Comparison of ENCODE assay signal across 18 cellular contexts in the genomic region with DNA sequence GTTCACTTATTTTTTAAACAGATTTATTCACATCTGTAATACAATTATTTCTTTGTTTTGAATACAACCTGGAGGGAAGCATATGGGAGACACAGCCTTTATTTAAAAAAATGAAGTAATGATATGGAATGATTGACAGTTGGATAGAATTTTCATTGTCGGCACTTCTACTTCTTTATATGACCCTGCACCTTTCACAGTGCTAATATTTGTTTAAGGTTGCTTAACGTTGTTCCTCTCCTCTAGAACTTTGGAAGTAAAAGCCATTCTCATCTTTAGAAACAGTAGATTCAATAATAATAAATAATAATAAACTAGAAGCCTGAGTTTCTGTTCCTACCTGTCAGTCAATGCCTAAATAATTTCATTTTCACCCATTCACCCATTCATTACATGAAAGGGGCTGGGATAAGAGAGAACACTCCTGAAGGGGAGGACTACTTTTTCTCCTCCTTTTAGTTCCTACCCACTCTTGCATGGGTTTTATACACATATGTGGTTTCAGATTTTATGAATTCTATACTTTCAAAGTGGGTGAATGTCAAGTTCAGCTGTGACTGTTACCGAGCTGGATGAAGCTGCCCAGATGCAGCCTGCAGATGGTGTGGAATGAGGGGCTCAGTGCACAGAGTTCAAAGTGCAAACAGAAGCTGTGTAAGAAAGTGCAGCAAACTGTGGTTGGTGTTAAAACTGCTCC. TPM values are rescaled to one million over a fixed set of nuclear protein-coding genes. Genes with fewer than 3 reads are reported as not detected.
A peak's percentile ranks its signal among the peaks of the same experiment; 100 is the strongest.
DNase-seq lines count a peak whose midpoint lies in the region; ATAC-seq, FAIRE-seq and TF ChIP-seq lines count a peak whose summit lies in the region.
"Had no signal": no experiment of that assay in that cellular context is flagged by ENCODE, and none has a peak within 500 bp of the region (broad histone marks: within the 10 kb centered on the region; RNA-seq: fewer than 3 reads in every experiment).

No MANE protein-coding gene starts in this region.

- H3K27me3 Mint-ChIP-seq in CD4-positive, alpha-beta T cell: no peaks in the 10 kb centered on the region
- H3K27me3 Mint-ChIP-seq: memory B cell had no signal

- no peak for TF ChIP-seq EP300 in A549 (IDR thresholded peaks at IDR 0.05)

- H2AFZ ChIP-seq in SU-DHL-6 (ENCODE audit: low read depth, low read length, severe bottlenecking): no peak overlapping the region
- H2AFZ ChIP-seq: neural progenitor cell had no signal

- no peaks in the 10 kb centered on the region for H3K9me3 ChIP-seq in A549
- H3K9me3 ChIP-seq in CD4-positive, alpha-beta T cell (ENCODE audit: control insufficient read depth, low read length): no peaks in the 10 kb centered on the region
- no peaks in the 10 kb centered on the region for H3K9me3 ChIP-seq in SU-DHL-6 (ENCODE audit: insufficient read depth, low read length)

- no peak overlapping the region for H3K4me3 ChIP-seq in A549
- H3K4me3 ChIP-seq in SU-DHL-6 (ENCODE audit: insufficient read depth, low read length, poor library complexity, severe bottlenecking): no peak overlapping the region
- H3K4me3 ChIP-seq: neural progenitor cell had no signal

- peaks cover 100% of the 10 kb centered on the region for H3K79me2 ChIP-seq in SU-DHL-6 (ENCODE audit: insufficient read depth, low read length)

- no peaks in the 10 kb centered on the region for H3F3A ChIP-seq in SU-DHL-6 (ENCODE audit: insufficient read depth)

- H3K27ac ChIP-seq in A549 (no peak overlapping the region), SU-DHL-6 (ENCODE audit: low read depth, low read length) (peak overlapping the region; percentile 10; the same call in 1 of the 2 replicates)
- H3K27ac ChIP-seq in CD4-positive, alpha-beta T cell (ENCODE audit: low read depth, low read length): peak overlapping the region; percentile 26
- H3K27ac ChIP-seq: neural progenitor cell had no signal

- H3K36me3 ChIP-seq in SU-DHL-6 (ENCODE audit: low read length): 0 out of 2 replicates have a peak, but pooled peaks cover under 1% of the 10 kb centered on the region
- H3K36me3 ChIP-seq: neural progenitor cell had no signal

- no peak for TF ChIP-seq POLR2A in A549 (IDR thresholded peaks at IDR 0.05; ENCODE audit: low read length)

- peak overlapping the region; percentile 97 for H3K27ac Mint-ChIP-seq in CD4-positive, alpha-beta T cell
- H3K27ac Mint-ChIP-seq: brain, memory B cell, neural progenitor cell had no signal

- H3K9ac ChIP-seq in SU-DHL-6 (ENCODE audit: low read length): no peak overlapping the region
- H3K9ac ChIP-seq: neural progenitor cell had no signal

- H3K9me2 ChIP-seq in SU-DHL-6 (replicated peaks; ENCODE audit: insufficient read depth, low read length): no peaks in the 10 kb centered on the region

- POLR2A ChIA-PET in A549 (lab: Yijun Ruan, JAX): no interaction called here
- POLR2A ChIA-PET in CD4-positive, alpha-beta T cell (lab: Charles Lee): interaction anchor here (1.0 to 2.8 kb wide), 4 partner anchors 9 to 52 kb away, joined by 4 to 26 read pairs (median 6); no protein-coding TSS in a partner anchor

- H3K4me1 ChIP-seq in A549: no peaks in the 10 kb centered on the region; the same call in 2 of the 3 replicates

- TF ChIP-seq RAD21 in A549 (conservative IDR thresholded peaks at IDR 0.05 in 1 of 2, IDR thresholded peaks at IDR 0.05 in 1 of 2): no peak

- peak overlapping the region; percentile 96 for H3K4me3 Mint-ChIP-seq in CD4-positive, alpha-beta T cell
- H3K4me3 Mint-ChIP-seq: brain, neural progenitor cell had no signal

- peaks cover 6% of the 10 kb centered on the region; the same call in 1 of the 2 replicates for H4K20me1 ChIP-seq in SU-DHL-6 (ENCODE audit: low read depth, low read length)

- intact Hi-C loops in CD4-positive, alpha-beta T cell (cut with DNase I, micrococcal nuclease): no loop called here

- no peak for TF ChIP-seq CTCF in A549 (IDR thresholded peaks at IDR 0.05)
- TF ChIP-seq CTCF in CD4-positive, alpha-beta T cell (IDR thresholded peaks at IDR 0.05): no peak
- TF ChIP-seq CTCF in SU-DHL-6 (IDR thresholded peaks at IDR 0.05; ENCODE audit: insufficient read depth, low read length, poor library complexity, severe bottlenecking): no peak

- H3K4me2 ChIP-seq in A549: peak overlapping the region; percentile 8; the same call in 1 of the 3 replicates
- no peak overlapping the region for H3K4me2 ChIP-seq in SU-DHL-6 (ENCODE audit: low read depth, low read length, poor library complexity, severe bottlenecking)
- H3K4me2 ChIP-seq: neural progenitor cell had no signal

- ATAC-seq in A549: no peak
- no peak for ATAC-seq in CD4-positive, alpha-beta T cell (ENCODE audit: poor library complexity)
- ATAC-seq in HG03196 (IDR thresholded peaks at IDR 0.05; ENCODE audit: unreplicated experiment): no peak
- no peak for ATAC-seq in HG02885 (IDR thresholded peaks at IDR 0.05; ENCODE audit: poor library complexity, unreplicated experiment)
- ATAC-seq: Panc1, SK-N-SH treated with all-trans-retinoic acid at 6 μM for 48 hours had no signal

- peaks cover 100% of the 10 kb centered on the region for H3K4me1 Mint-ChIP-seq in CD4-positive, alpha-beta T cell (ENCODE audit: low read depth)

- 19% methylated on average over 3 of the region's 3 CpGs for WGBS in A549 (ENCODE audit: missing lambda C conversion rate)

- H3K9me3 Mint-ChIP-seq in CD4-positive, alpha-beta T cell: no peaks in the 10 kb centered on the region
- H3K9me3 Mint-ChIP-seq: brain, memory B cell, neural progenitor cell had no signal

- peaks cover 96% of the 10 kb centered on the region for H3K36me3 Mint-ChIP-seq in CD4-positive, alpha-beta T cell (ENCODE audit: low read depth)
- H3K36me3 Mint-ChIP-seq: brain, neural progenitor cell had no signal

- CTCF ChIA-PET in A549 (lab: Yijun Ruan, JAX): interaction anchor here (0.9 to 1.5 kb wide), 2 partner anchors 8 to 361 kb away, joined by 3 to 6 read pairs; no protein-coding TSS in a partner anchor
- CTCF ChIA-PET in CD4-positive, alpha-beta T cell (lab: Charles Lee): interaction anchor here (1.5 to 1.7 kb wide), 2 partner anchors 12 to 150 kb away, joined by 3 to 8 read pairs; no protein-coding TSS in a partner anchor

- H3K27me3 ChIP-seq in CD4-positive, alpha-beta T cell (ENCODE audit: control insufficient read depth, insufficient read depth, low read length): no peaks in the 10 kb centered on the region
- H3K27me3 ChIP-seq in SU-DHL-6 (ENCODE audit: low read length): no peaks in the 10 kb centered on the region
- H3K27me3 ChIP-seq: neural progenitor cell had no signal

- FAIRE-seq in A549 (lab: Jason Lieb, UNC): no peak

- DNase-seq in A549 (ENCODE audit: low read depth in 1 of 2, low spot score in 1 of 2) (no peak), left kidney (ENCODE audit: low read depth, low spot score) (peak; percentile 41), H4 (ENCODE audit: low spot score) (no peak)
- no peak for DNase-seq in CD4-positive, alpha-beta T cell
- DNase-seq: activated naive CD4-positive, alpha-beta T cell treated with anti-CD3 and anti-CD28 coated beads, Interleukin-2, amount 50 U/mL, for 16 hours; DMS79; HCEC 1CT; NCI-H2081 treated with DMSO at 0.1 percent for 48 hours; NCI-H526 treated with DMSO at 0.1 percent for 48 hours; retina had no signal

TF ChIP-seq in A549, 52 proteins besides CTCF, POLR2A, EP300 and RAD21:
- TF ChIP-seq RNF2 (IDR thresholded peaks at IDR 0.05; ENCODE audit: borderline replicate concordance, low read depth): no peak
- no peak for TF ChIP-seq GATA3 (IDR thresholded peaks at IDR 0.05; ENCODE audit: borderline replicate concordance)
- TF ChIP-seq HOXB5 (CRISPR knock-in tag; IDR thresholded peaks at IDR 0.05): no peak
- TF ChIP-seq NPAS2 (CRISPR knock-in tag; IDR thresholded peaks at IDR 0.05; ENCODE audit: borderline replicate concordance): no peak
- TF ChIP-seq FOSB (CRISPR knock-in tag; IDR thresholded peaks at IDR 0.05): no peak
- TF ChIP-seq, protein P1, sequence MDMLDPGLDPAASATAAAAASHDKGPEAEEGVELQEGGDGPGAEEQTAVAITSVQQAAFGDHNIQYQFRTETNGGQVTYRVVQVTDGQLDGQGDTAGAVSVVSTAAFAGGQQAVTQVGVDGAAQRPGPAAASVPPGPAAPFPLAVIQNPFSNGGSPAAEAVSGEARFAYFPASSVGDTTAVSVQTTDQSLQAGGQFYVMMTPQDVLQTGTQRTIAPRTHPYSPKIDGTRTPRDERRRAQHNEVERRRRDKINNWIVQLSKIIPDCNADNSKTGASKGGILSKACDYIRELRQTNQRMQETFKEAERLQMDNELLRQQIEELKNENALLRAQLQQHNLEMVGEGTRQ (IDR thresholded peaks at IDR 0.05): no peak
- TF ChIP-seq HOXB13 (CRISPR knock-in tag; IDR thresholded peaks at IDR 0.05; ENCODE audit: low read depth): no peak
- no peak for TF ChIP-seq EHF (CRISPR knock-in tag; IDR thresholded peaks at IDR 0.05)
- no peak for TF ChIP-seq NR3C1 (IDR thresholded peaks at IDR 0.05)
TF ChIP-seq in A549: peak in this region for 0.

RNA-seq across cellular contexts. Expression of a gene that starts 9.4 kb away (rescaled TPM):
- polyA plus RNA-seq in A549 (2011; rRNA removed) (5.5 and 6.2 TPM in 2 replicates), A549 (2017; fragmentation: RNase III; extraction: RNeasy Plus Mini Kit Qiagen cat#74134 plus additional on column Dnase treatment) (5.5 to 5.9 TPM (median 5.8 TPM) in 3 replicates)
- 6.9 and 8.4 TPM in 2 replicates for polyA plus RNA-seq in A549 (2012; cell fraction: cytosol; rRNA removed)
- 12.6 and 20.6 TPM in 2 replicates for polyA plus RNA-seq in A549 (2012; cell fraction: nucleus; rRNA removed)
- 13.4 and 15.1 TPM in 2 replicates for polyA minus RNA-seq in A549 (2011; rRNA and poly(A)+ RNA removed)
- total RNA-seq in CD4-positive, alpha-beta T cell: 10 to 100 TPM; 71.7 to 74.3 TPM
- 4.6 and 4.9 TPM in 2 replicates for total RNA-seq in H4 (2014; rRNA removed; shearing (Covaris generic))

Comparison
In these comparisons a context has a peak if more than half of its experiments do, and no peak if none do; other contexts are left out.
1. H3K27ac ChIP-seq: peak in CD4-positive, alpha-beta T cell (single experiment) and SU-DHL-6 (single experiment); none in A549 (0 of 2).
2. RNA of a gene that starts 9.4 kb away (total RNA-seq): 71.7 to 74.3 TPM in CD4-positive, alpha-beta T cell; 4.6 to 4.9 TPM in H4; every median in the first group is over 10 times any median in the second.